Comparison of ENCODE assay signal across 12 cellular contexts in the genomic region with DNA sequence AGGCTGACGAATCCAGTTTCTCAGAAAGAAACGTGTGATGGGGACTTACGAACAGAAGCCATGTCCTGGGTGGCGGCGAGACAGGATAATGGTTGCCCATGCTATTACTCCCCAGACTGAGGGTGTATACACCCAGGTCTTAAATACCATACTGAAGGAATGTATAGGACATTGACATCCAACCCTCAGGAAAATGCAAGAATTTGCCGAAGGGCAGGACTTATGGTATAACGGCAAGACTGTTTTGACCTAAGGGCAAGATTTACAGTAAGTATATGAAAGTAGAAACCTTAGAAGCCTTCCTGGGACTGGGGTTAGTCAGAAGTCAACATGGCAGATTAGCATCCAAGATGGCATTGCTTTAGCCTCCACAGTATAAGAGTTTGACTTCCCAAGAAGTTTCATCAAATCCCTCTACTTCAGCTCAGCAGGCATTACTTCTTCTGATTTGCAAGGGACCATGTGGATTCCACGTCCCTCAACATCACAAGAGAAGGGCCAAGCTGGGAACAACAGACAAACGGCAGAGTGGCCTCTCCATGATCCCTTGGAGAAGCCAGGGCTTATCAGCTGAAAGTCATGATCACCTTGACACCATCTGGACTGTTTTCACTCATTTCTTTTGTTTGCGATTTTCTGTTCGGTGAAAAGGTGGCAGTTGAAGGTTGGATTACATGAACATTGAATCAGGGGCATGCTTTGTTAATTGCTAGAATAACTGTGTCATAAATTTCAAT.
"Had no signal": no experiment of that assay in that cellular context is flagged by ENCODE, and none has a peak within 500 bp of the region (broad histone marks: within the 10 kb centered on the region; RNA-seq: fewer than 3 reads in every experiment).

No MANE protein-coding gene starts in this region.

- ATAC-seq: left lobe of liver; psoas muscle; right cardiac atrium; stimulated activated naive CD8-positive, alpha-beta T cell treated with anti-CD3 and anti-CD28 coated beads, Interleukin-15, Interleukin-2, amounts not matched to agents 100 U/mL and 50 U/mL, for 24 hours had no signal

- DNase-seq: activated CD4-positive, alpha-beta T cell treated with anti-CD3 and anti-CD28 coated beads for 1 hour; activated CD4-positive, alpha-beta T cell treated with anti-CD3 and anti-CD28 coated beads, Interleukin-2, amount 50 U/mL, for 48 hours; activated naive CD4-positive, alpha-beta T cell treated with Interleukin-2 at 50 U/mL for 16 hours; kidney; psoas muscle; right cardiac atrium; stimulated activated CD4-positive, alpha-beta T cell treated with anti-CD3 and anti-CD28 coated beads, Interleukin-2, amount 100 ng/mL, for 24 hours; stimulated activated naive CD8-positive, alpha-beta T cell treated with anti-CD3 and anti-CD28 coated beads, Interleukin-15, Interleukin-2, amounts not matched to agents 100 U/mL and 50 U/mL, for 24 hours; substantia nigra; T-helper 1 cell; tibial artery had no signal
